35 cellular contexts compared by ENCODE assay signal in the genomic region with DNA sequence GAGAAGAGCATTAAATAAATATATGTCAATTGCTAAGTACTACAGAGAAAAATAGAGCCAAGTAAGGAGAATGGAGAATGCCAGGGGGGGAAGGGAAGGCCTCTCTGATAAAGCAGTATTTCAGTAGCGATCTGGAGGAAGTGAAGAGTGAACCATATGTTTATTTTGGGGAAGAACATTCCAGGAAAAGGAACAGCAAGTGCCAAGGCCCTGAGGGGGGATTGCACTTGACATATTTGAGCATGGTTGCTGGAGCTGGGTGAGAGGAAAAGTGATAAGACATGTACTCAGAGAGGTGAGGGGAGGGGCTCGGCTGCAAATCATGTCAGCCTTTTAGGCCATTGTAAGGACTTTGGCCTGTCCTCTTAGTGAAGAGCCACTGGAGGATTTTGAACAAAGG. TPM values are rescaled to one million over a fixed set of nuclear protein-coding genes. Genes with fewer than 3 reads are reported as not detected.
"Had no signal": no experiment of that assay in that cellular context is flagged by ENCODE, and none has a peak within 500 bp of the region (broad histone marks: within the 10 kb centered on the region; RNA-seq: fewer than 3 reads in every experiment).

No MANE protein-coding gene starts in this region.

- H3K9me3 ChIP-seq: adrenal gland, body of pancreas, esophagus muscularis mucosa, gastrocnemius medialis had no signal

- H3K4me1 ChIP-seq: adrenal gland, body of pancreas, esophagus muscularis mucosa, foreskin keratinocyte, gastrocnemius medialis, heart left ventricle had no signal

- H3K36me3 ChIP-seq: adrenal gland, esophagus muscularis mucosa, gastrocnemius medialis, heart left ventricle, WERI-Rb-1 had no signal

- H3K27me3 ChIP-seq: adrenal gland, body of pancreas, esophagus muscularis mucosa, foreskin keratinocyte, gastrocnemius medialis, heart left ventricle had no signal

- H3K27ac ChIP-seq: adrenal gland, body of pancreas, esophagus muscularis mucosa, foreskin keratinocyte, gastrocnemius medialis, heart left ventricle, WERI-Rb-1 had no signal

- ATAC-seq: activated CD4-positive, CD25-positive, alpha-beta regulatory T cell treated with anti-CD3 and anti-CD28 coated beads, Interleukin-2, amount 50 U/mL, for 24 hours; activated CD8-positive, alpha-beta T cell treated with anti-CD3 and anti-CD28 coated beads for 36 hours; activated naive CD8-positive, alpha-beta T cell treated with anti-CD3 and anti-CD28 coated beads, Interleukin-2, amount 50 U/mL, for 24 hours; activated T-cell treated with anti-CD3 and anti-CD28 coated beads, Interleukin-2, amount 50 U/mL, for 4 hours; activated T-helper 17 cell treated with anti-CD3 and anti-CD28 coated beads, Interleukin-2, amount 50 U/mL, for 72 hours; body of pancreas; effector memory CD8-positive, alpha-beta T cell; foreskin keratinocyte; gastrocnemius medialis; heart left ventricle had no signal

- FAIRE-seq: colon, TTC549 had no signal

- H3K4me3 ChIP-seq: adrenal gland, body of pancreas, esophagus muscularis mucosa, gastrocnemius medialis, heart left ventricle had no signal

- DNase-seq: activated B cell treated with CpG ODN at 0.5 μM for 24 hours; activated CD4-positive, alpha-beta T cell treated with anti-CD3 and anti-CD28 coated beads for 48 hours; activated CD4-positive, alpha-beta T cell treated with anti-CD3 and anti-CD28 coated beads, Interleukin-2, amount 50 U/mL, for 1 hour; activated CD4-positive, alpha-beta T cell treated with anti-CD3 and anti-CD28 coated beads, Interleukin-2, amount 50 U/mL, for 48 hours; activated CD8-positive, alpha-beta memory T cell treated with anti-CD3 and anti-CD28 coated beads for 24 hours; activated CD8-positive, alpha-beta T cell treated with anti-CD3 and anti-CD28 coated beads for 36 hours; activated effector memory CD4-positive, alpha-beta T cell treated with Interleukin-2 at 50 U/mL for 16 hours; activated gamma-delta T cell treated with Interleukin-2 at 50 U/mL for 16 hours; activated naive CD4-positive, alpha-beta T cell treated with Interleukin-2 at 50 U/mL for 16 hours; activated naive CD8-positive, alpha-beta T cell treated with anti-CD3 and anti-CD28 coated beads for 36 hours; activated naive CD8-positive, alpha-beta T cell treated with anti-CD3 and anti-CD28 coated beads, Interleukin-2, amount 50 U/mL, for 24 hours; activated T-cell treated with anti-CD3 and anti-CD28 coated beads, Interleukin-2, amount 50 U/mL, for 4 hours; adrenal gland; amygdala; aorta; body of pancreas; caudate nucleus; cortex of kidney; dermis blood vessel endothelial cell; effector CD4-positive, alpha-beta T cell; effector memory CD8-positive, alpha-beta T cell; erythroblast; foreskin keratinocyte; gastrocnemius medialis; glutamatergic neuron; heart left ventricle; T-helper 2 cell; WERI-Rb-1 had no signal

RNA-seq across cellular contexts. Expression of gene WDR87, which starts 30.3 kb away (rescaled TPM):
- total RNA-seq: activated B cell treated with CpG ODN at 0.5 μM for 24 hours; activated CD8-positive, alpha-beta T cell treated with anti-CD3 and anti-CD28 coated beads for 36 hours; activated naive CD8-positive, alpha-beta T cell treated with anti-CD3 and anti-CD28 coated beads for 36 hours; activated T-cell treated with anti-CD3 and anti-CD28 coated beads, Interleukin-2, amount 50 U/mL, for 4 hours; activated T-helper 17 cell treated with anti-CD3 and anti-CD28 coated beads, Interleukin-2, amount 50 U/mL, for 72 hours; adrenal gland; aorta; body of pancreas; chondrocyte; dermis blood vessel endothelial cell; esophagus muscularis mucosa; foreskin keratinocyte; gastrocnemius medialis; heart left ventricle; T-helper 1 cell treated with Interleukin-12 subunit alpha and Interleukin-12 subunit beta and Interleukin-4 antibody, amounts not matched to agents 30 ng/mL and 1 ng/mL, for 36 hours had no signal
- polyA plus RNA-seq: aorta, foreskin keratinocyte, heart left ventricle had no signal
